Comparison of ENCODE assay signal across 9 cellular contexts in the genomic region with DNA sequence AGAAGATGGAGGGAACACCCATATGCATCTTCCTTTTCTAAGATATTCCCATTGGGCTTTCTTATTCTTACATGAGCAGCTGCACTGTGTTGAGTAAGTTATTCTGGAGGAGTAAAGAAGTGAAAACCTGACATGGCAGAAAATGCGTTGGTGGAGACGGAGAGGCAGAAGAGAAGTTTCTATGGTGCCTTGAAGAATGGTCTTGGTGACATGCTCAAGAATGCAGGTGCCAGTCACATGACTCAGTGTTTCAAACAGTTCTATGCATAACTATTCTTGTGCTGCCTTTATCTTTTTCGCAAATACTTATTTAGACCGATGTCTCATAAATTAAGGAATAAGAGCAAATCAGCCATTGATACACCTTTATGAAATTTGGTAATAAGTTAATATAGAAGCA.
"Had no signal": no experiment of that assay in that cellular context is flagged by ENCODE, and none has a peak within 500 bp of the region (broad histone marks: within the 10 kb centered on the region; RNA-seq: fewer than 3 reads in every experiment).

No MANE protein-coding gene starts in this region.

- DNase-seq: GM23248, GOT3, H7, HFFc6, IMR-90, KBM-7 had no signal

- H2AFZ ChIP-seq: GM23248 had no signal

- H3K36me3 ChIP-seq: HAP-1 had no signal

- H3K9ac ChIP-seq: GM23248 had no signal

- H3K9me3 ChIP-seq: HAP-1 had no signal

- H3K27ac ChIP-seq: GM23248 had no signal

- H3K4me3 ChIP-seq: GM23248, HAP-1 had no signal

- ATAC-seq: HCT116 had no signal

- FAIRE-seq: HTR-8/SVneo had no signal
